Comparison of ENCODE assay signal across 9 cellular contexts in the genomic region with DNA sequence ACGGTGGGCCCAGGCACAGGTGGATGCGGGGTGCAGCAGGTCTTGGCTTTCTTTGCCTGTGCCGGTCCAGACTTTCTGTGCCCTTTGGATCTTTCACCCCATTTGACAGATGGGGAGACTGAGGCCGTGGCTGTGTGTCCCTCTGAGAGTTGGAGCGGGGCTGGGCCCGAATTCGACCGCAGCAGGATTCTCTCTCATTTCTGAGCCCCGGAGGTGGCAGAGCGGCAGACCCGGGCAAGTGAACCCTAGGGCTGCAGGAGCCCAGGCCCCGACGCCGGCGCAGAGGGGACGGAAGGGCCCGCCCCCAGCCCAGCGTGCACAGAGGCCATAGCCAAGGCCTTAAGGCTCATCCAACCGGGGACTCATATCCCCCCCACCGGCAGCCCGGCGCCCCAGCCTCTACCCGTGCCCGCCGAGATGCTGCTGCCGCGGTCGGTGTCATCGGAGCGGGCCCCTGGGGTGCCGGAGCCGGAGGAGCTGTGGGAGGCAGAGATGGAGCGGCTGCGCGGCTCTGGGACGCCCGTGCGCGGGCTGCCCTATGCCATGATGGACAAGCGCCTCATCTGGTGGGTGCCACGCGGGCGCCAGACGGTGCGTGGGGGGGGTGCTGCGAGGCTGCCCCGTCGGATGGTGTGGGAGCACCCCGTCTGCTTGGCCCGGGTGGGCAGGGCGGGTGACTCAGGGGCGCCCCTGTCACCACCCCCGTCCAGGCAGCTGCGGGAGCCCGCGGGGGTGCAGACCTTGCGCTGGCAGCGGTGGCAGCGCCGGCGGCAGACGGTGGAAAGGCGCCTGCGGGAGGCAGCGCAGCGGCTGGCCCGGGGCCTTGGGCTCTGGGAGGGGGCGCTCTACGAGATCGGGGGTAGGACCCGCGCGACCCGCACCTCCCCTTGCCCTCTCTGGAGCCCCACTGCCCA. TPM values are rescaled to one million over a fixed set of nuclear protein-coding genes. Genes with fewer than 3 reads are reported as not detected.
DNase-seq lines count a peak whose midpoint lies in the region; ATAC-seq and TF ChIP-seq lines count a peak whose summit lies in the region.
"Had no signal": no experiment of that assay in that cellular context is flagged by ENCODE, and none has a peak within 500 bp of the region (broad histone marks: within the 10 kb centered on the region; RNA-seq: fewer than 3 reads in every experiment).

No MANE protein-coding gene starts in this region.

- H3K4me1 Mint-ChIP-seq in activated T-helper 1 cell treated with anti-CD3 and anti-CD28 coated beads, Interleukin-12 subunit alpha, Interleukin-12 subunit beta, Interleukin-2, Interleukin-4 antibody, amounts not matched to agents 30 ng/mL and 10 ng/mL and 1 ng/mL, durations not matched to agents 14 hours and 24 hours and 36 hours (ENCODE audit: low read depth) = peaks cover 62% of the 10 kb centered on the region

- H3K27ac Mint-ChIP-seq in activated T-helper 1 cell treated with anti-CD3 and anti-CD28 coated beads, Interleukin-12 subunit alpha, Interleukin-12 subunit beta, Interleukin-2, Interleukin-4 antibody, amounts not matched to agents 30 ng/mL and 10 ng/mL and 1 ng/mL, durations not matched to agents 14 hours and 24 hours and 36 hours = peak overlapping the region; percentile 99

- TF ChIP-seq CTCF in kidney epithelial cell (IDR thresholded peaks at IDR 0.05; ENCODE audit: insufficient read depth, low read length, poor library complexity, severe bottlenecking) = no peak

- ATAC-seq in HG03280 (IDR thresholded peaks at IDR 0.05; ENCODE audit: unreplicated experiment) = no peak

- no peaks in the 10 kb centered on the region for H3K9me3 Mint-ChIP-seq in activated T-helper 1 cell treated with anti-CD3 and anti-CD28 coated beads, Interleukin-12 subunit alpha, Interleukin-12 subunit beta, Interleukin-2, Interleukin-4 antibody, amounts not matched to agents 30 ng/mL and 10 ng/mL and 1 ng/mL, durations not matched to agents 14 hours and 24 hours and 36 hours

- DNase-seq in NCI-H2171 treated with DMSO at 0.1 percent for 48 hours (lab: John Stamatoyannopoulos, UW) (peak; percentile 12), NCI-H2171 (lab: John Stamatoyannopoulos, UW) (no peak), kidney epithelial cell (ENCODE audit: low read depth) (no peak), T-helper 9 cell (no peak), GDM1 (lab: John Stamatoyannopoulos, UW) (no peak)
- DNase-seq in activated T-helper 1 cell treated with anti-CD3 and anti-CD28 coated beads, Interleukin-12 subunit alpha, Interleukin-12 subunit beta, Interleukin-2, Interleukin-4 antibody, amounts not matched to agents 30 ng/mL and 10 ng/mL and 1 ng/mL, durations not matched to agents 14 hours and 24 hours and 36 hours (ENCODE audit: low spot score) = peak; percentile 48
- peak in 4 of 6 experiments; percentile 44 to 64 (median 54) for DNase-seq in stimulated activated naive CD4-positive, alpha-beta T cell (lab: John Stamatoyannopoulos, UW)

- intact Hi-C loops in activated T-helper 1 cell treated with anti-CD3 and anti-CD28 coated beads, Interleukin-12 subunit alpha, Interleukin-12 subunit beta, Interleukin-2, Interleukin-4 antibody, amounts not matched to agents 30 ng/mL and 10 ng/mL and 1 ng/mL, durations not matched to agents 14 hours and 24 hours and 36 hours (cut with micrococcal nuclease) = loop anchor here (2.0 to 5.0 kb wide), 6 partner anchors 111 to 1404 kb away; partner anchors contain the start of genes JMJD6, METTL23 and TNRC6C

- H3K36me3 Mint-ChIP-seq in activated T-helper 1 cell treated with anti-CD3 and anti-CD28 coated beads, Interleukin-12 subunit alpha, Interleukin-12 subunit beta, Interleukin-2, Interleukin-4 antibody, amounts not matched to agents 30 ng/mL and 10 ng/mL and 1 ng/mL, durations not matched to agents 14 hours and 24 hours and 36 hours (ENCODE audit: low read depth) = peaks cover 37% of the 10 kb centered on the region

- H3K4me3 ChIP-seq in kidney epithelial cell (ENCODE audit: low read depth, low read length) = peak overlapping the region; percentile 20

- no peaks in the 10 kb centered on the region for H3K27me3 Mint-ChIP-seq in activated T-helper 1 cell treated with anti-CD3 and anti-CD28 coated beads, Interleukin-12 subunit alpha, Interleukin-12 subunit beta, Interleukin-2, Interleukin-4 antibody, amounts not matched to agents 30 ng/mL and 10 ng/mL and 1 ng/mL, durations not matched to agents 14 hours and 24 hours and 36 hours (ENCODE audit: insufficient read depth)

- H3K36me3 ChIP-seq in kidney epithelial cell (ENCODE audit: control insufficient read depth, insufficient read depth, low read length) = no peaks in the 10 kb centered on the region

- peaks cover 29% of the 10 kb centered on the region for H3K27me3 ChIP-seq in kidney epithelial cell (ENCODE audit: control insufficient read depth, insufficient read depth, low read length)

- peak overlapping the region; percentile 98 for H3K4me3 Mint-ChIP-seq in activated T-helper 1 cell treated with anti-CD3 and anti-CD28 coated beads, Interleukin-12 subunit alpha, Interleukin-12 subunit beta, Interleukin-2, Interleukin-4 antibody, amounts not matched to agents 30 ng/mL and 10 ng/mL and 1 ng/mL, durations not matched to agents 14 hours and 24 hours and 36 hours

RNA-seq across cellular contexts. Expression of gene TMC8, which starts 0.9 kb away (rescaled TPM):
- total RNA-seq in activated T-helper 1 cell treated with anti-CD3 and anti-CD28 coated beads, Interleukin-12 subunit alpha, Interleukin-12 subunit beta, Interleukin-2, Interleukin-4 antibody, amounts not matched to agents 30 ng/mL and 10 ng/mL and 1 ng/mL, durations not matched to agents 14 hours and 24 hours and 36 hours = 234 and 239 TPM in 2 replicates
- 5.5 and 6.4 TPM in 2 replicates for total RNA-seq in kidney epithelial cell

RNA-seq across cellular contexts. Expression of gene TMC6, which starts 2.9 kb away (rescaled TPM):
- 265 and 268 TPM in 2 replicates for total RNA-seq in activated T-helper 1 cell treated with anti-CD3 and anti-CD28 coated beads, Interleukin-12 subunit alpha, Interleukin-12 subunit beta, Interleukin-2, Interleukin-4 antibody, amounts not matched to agents 30 ng/mL and 10 ng/mL and 1 ng/mL, durations not matched to agents 14 hours and 24 hours and 36 hours
- 88.7 and 127 TPM in 2 replicates for total RNA-seq in kidney epithelial cell

RNA-seq across cellular contexts. Expression of gene C17orf99, which starts 14.8 kb away (rescaled TPM):
- not detected in 2 replicates for total RNA-seq in activated T-helper 1 cell treated with anti-CD3 and anti-CD28 coated beads, Interleukin-12 subunit alpha, Interleukin-12 subunit beta, Interleukin-2, Interleukin-4 antibody, amounts not matched to agents 30 ng/mL and 10 ng/mL and 1 ng/mL, durations not matched to agents 14 hours and 24 hours and 36 hours
- not detected in 2 replicates for total RNA-seq in kidney epithelial cell
- total RNA-seq: SK-MEL-5 had no signal

RNA-seq across cellular contexts. Expression of gene SYNGR2, which starts 37.0 kb away (rescaled TPM):
- total RNA-seq in activated T-helper 1 cell treated with anti-CD3 and anti-CD28 coated beads, Interleukin-12 subunit alpha, Interleukin-12 subunit beta, Interleukin-2, Interleukin-4 antibody, amounts not matched to agents 30 ng/mL and 10 ng/mL and 1 ng/mL, durations not matched to agents 14 hours and 24 hours and 36 hours = 131 and 133 TPM in 2 replicates
- total RNA-seq in kidney epithelial cell = 85.7 and 144 TPM in 2 replicates

RNA-seq across cellular contexts. Expression of gene TK1, which starts 55.4 kb away (rescaled TPM):
- 65.8 and 66.8 TPM in 2 replicates for total RNA-seq in activated T-helper 1 cell treated with anti-CD3 and anti-CD28 coated beads, Interleukin-12 subunit alpha, Interleukin-12 subunit beta, Interleukin-2, Interleukin-4 antibody, amounts not matched to agents 30 ng/mL and 10 ng/mL and 1 ng/mL, durations not matched to agents 14 hours and 24 hours and 36 hours
- 15.0 and 21.1 TPM in 2 replicates for total RNA-seq in kidney epithelial cell

Comparison
In these comparisons a context has a peak if more than half of its experiments do, and no peak if none do; other contexts are left out.
1. DNase-seq: peak in NCI-H2171 treated with DMSO at 0.1 percent for 48 hours (single experiment), activated T-helper 1 cell treated with anti-CD3 and anti-CD28 coated beads, Interleukin-12 subunit alpha, Interleukin-12 subunit beta, Interleukin-2, Interleukin-4 antibody, amounts not matched to agents 30 ng/mL and 10 ng/mL and 1 ng/mL, durations not matched to agents 14 hours and 24 hours and 36 hours (single experiment) and stimulated activated naive CD4-positive, alpha-beta T cell (4 of 6); none in NCI-H2171 (single experiment), kidney epithelial cell (single experiment), T-helper 9 cell (single experiment) and GDM1 (single experiment).
2. RNA of gene TMC8, which starts 0.9 kb away (total RNA-seq): 234 to 239 TPM in activated T-helper 1 cell treated with anti-CD3 and anti-CD28 coated beads, Interleukin-12 subunit alpha, Interleukin-12 subunit beta, Interleukin-2, Interleukin-4 antibody, amounts not matched to agents 30 ng/mL and 10 ng/mL and 1 ng/mL, durations not matched to agents 14 hours and 24 hours and 36 hours; 5.5 to 6.4 TPM in kidney epithelial cell; every median in the first group is over 10 times any median in the second.